ENCODE assay signal across 13 cellular contexts in genomic region chr12:27554003-27554402, GRCh38. TPM values are rescaled to one million over a fixed set of nuclear protein-coding genes. Genes with fewer than 3 reads are reported as not detected.
A peak's percentile ranks its signal among the peaks of the same experiment; 100 is the strongest.
DNase-seq lines count a peak whose midpoint lies in the region; ATAC-seq, FAIRE-seq and TF ChIP-seq lines count a peak whose summit lies in the region.
"Had no signal": no experiment of that assay in that cellular context is flagged by ENCODE, and none has a peak within 500 bp of the region (broad histone marks: within the 10 kb centered on the region; RNA-seq: fewer than 3 reads in every experiment).

No MANE protein-coding gene starts in this region.

- H3K9ac ChIP-seq in kidney (ENCODE audit: low read length in 2 of 2): no peak overlapping the region

- H3K4me3 ChIP-seq in heart left ventricle (peak overlapping the region in 5 of 12 donors; percentile 2 to 38 (median 19)), psoas muscle (no peak overlapping the region), uterus (no peak overlapping the region), kidney (ENCODE audit: low read length in 2 of 2) (no peak overlapping the region)

- H3K36me3 ChIP-seq in heart left ventricle (no peaks in the 10 kb centered on the region), psoas muscle (ENCODE audit: insufficient read depth in 1 of 2, low read depth in 1 of 2) (no peaks in the 10 kb centered on the region), uterus (no peaks in the 10 kb centered on the region), kidney (ENCODE audit: control insufficient read depth in 1 of 2, insufficient read depth in 2 of 2, low read length in 2 of 2) (no peaks in the 10 kb centered on the region)

- no peaks in the 10 kb centered on the region for H3K27me3 ChIP-seq in heart left ventricle
- no peaks in the 10 kb centered on the region for H3K27me3 ChIP-seq in foreskin keratinocyte
- no peaks in the 10 kb centered on the region for H3K27me3 ChIP-seq in psoas muscle (ENCODE audit: insufficient read depth in 3 of 3, low read length in 2 of 3)
- H3K27me3 ChIP-seq in uterus: no peaks in the 10 kb centered on the region

- 56 to 75% (median 63%) methylated on average over 3 of the region's 3 CpGs for WGBS in heart left ventricle, 4 donors
- WGBS in psoas muscle, 3 donors: 63 to 76% (median 66%) methylated on average over 3 of the region's 3 CpGs

- H3K27ac ChIP-seq in heart left ventricle (peak overlapping the region; percentile 74 to 91 (median 86)), foreskin keratinocyte (peak overlapping the region; percentile 80), psoas muscle (peak overlapping the region; percentile 56), uterus (peak overlapping the region; percentile 70 to 76), kidney (ENCODE audit: low read depth in 2 of 2, low read length in 2 of 2) (no peak overlapping the region)

- intact Hi-C loops in heart left ventricle (cut with DNase I): loop anchor here in 2 of 10 donors (2.0 to 5.0 kb wide), 2 partner anchors 29 to 43 kb away; partner anchors contain the start of gene PPFIBP1 (in 1 of the 2)
- intact Hi-C loops in left cardiac atrium (cut with DNase I): no loop called here
- intact Hi-C loops in psoas muscle (cut with DNase I): no loop called here
- intact Hi-C loops in uterus (cut with DNase I; ENCODE audit: low total_unique reads): no loop called here
- intact Hi-C loops in kidney (cut with DNase I): no loop called here

- no peaks in the 10 kb centered on the region for H3K9me3 ChIP-seq in heart left ventricle
- no peaks in the 10 kb centered on the region for H3K9me3 ChIP-seq in psoas muscle
- H3K9me3 ChIP-seq in uterus: no peaks in the 10 kb centered on the region
- no peaks in the 10 kb centered on the region for H3K9me3 ChIP-seq in kidney (ENCODE audit: control insufficient read depth in 1 of 2, low read length in 2 of 2)

- no peak for ATAC-seq in heart left ventricle
- ATAC-seq in left cardiac atrium: no peak
- no peak for ATAC-seq in foreskin keratinocyte
- ATAC-seq in psoas muscle: no peak
- ATAC-seq: HepG2 had no signal

- FAIRE-seq in kidney (lab: Jason Lieb, UNC): no peak
- FAIRE-seq: HepG2 had no signal

- H3K4me1 ChIP-seq in heart left ventricle (peaks cover 36 to 99% (median 83%) of the 10 kb centered on the region in 12 donors), foreskin keratinocyte (peaks cover 78% of the 10 kb centered on the region), psoas muscle (peaks cover 84% of the 10 kb centered on the region), uterus (peaks cover 11 to 15% of the 10 kb centered on the region in 2 donors), kidney (ENCODE audit: control insufficient read depth in 1 of 2, insufficient read depth in 1 of 2, low read depth in 1 of 2, low read length in 2 of 2) (peaks cover 40% of the 10 kb centered on the region in 2 donors)

- no peak for TF ChIP-seq POLR2A in heart left ventricle (IDR thresholded peaks at IDR 0.05)
- no peak for TF ChIP-seq POLR2A in uterus (IDR thresholded peaks at IDR 0.05)

- TF ChIP-seq CTCF in heart left ventricle (IDR thresholded peaks at IDR 0.05) (no peak), foreskin keratinocyte (conservative IDR thresholded peaks at IDR 0.05) (no peak), psoas muscle (IDR thresholded peaks at IDR 0.05) (no peak), uterus (IDR thresholded peaks at IDR 0.05) (no peak), kidney (IDR thresholded peaks at IDR 0.05; ENCODE audit: borderline replicate concordance, extremely low read depth, insufficient read depth) (no peak)

- DNase-seq in heart left ventricle (no peak), left cardiac atrium (no peak), foreskin keratinocyte (no peak), psoas muscle (no peak), uterus (no peak), NCI-H2029 treated with DMSO at 0.1 percent for 48 hours (lab: John Stamatoyannopoulos, UW) (no peak), kidney (no peak), cerebellar nuclear complex (lab: John Stamatoyannopoulos, UW) (no peak)
- DNase-seq: DMS153; NCI-H146; SHP77 treated with DMSO at 0.1 percent for 48 hours; stimulated activated naive CD4-positive, alpha-beta T cell treated with Interleukin-2 at 50 U/mL for 16 hours had no signal

RNA-seq across cellular contexts. Expression of gene PPFIBP1, which starts 30.0 kb away (rescaled TPM):
- total RNA-seq in heart left ventricle: 100 to 1,000 TPM; 141 to 413 (median 277) TPM
- 10 to 100 TPM; 48.7 to 63.8 TPM for polyA plus RNA-seq in heart left ventricle
- total RNA-seq in left cardiac atrium: 100 to 1,000 TPM in 1 of 2 donors, 10 to 100 TPM in 1; 92.7 to 123 TPM
- total RNA-seq in foreskin keratinocyte: 92.1 and 105 TPM in 2 replicates
- polyA plus RNA-seq in foreskin keratinocyte: 12.6 and 14.2 TPM in 2 replicates
- 10 to 100 TPM; 28.3 to 63.1 (median 29.6) TPM for total RNA-seq in psoas muscle
- polyA plus RNA-seq in psoas muscle: 10 to 100 TPM in 1 of 3 donors, 1 to 10 TPM in 2; 5.9 to 11.2 (median 6.3) TPM
- 100 to 1,000 TPM in 1 of 4 donors, 10 to 100 TPM in 3; 43.8 to 139 (median 82.7) TPM for total RNA-seq in uterus
- 175 TPM for total RNA-seq in kidney
- 12.7 TPM for polyA plus RNA-seq in kidney (ENCODE audit: insufficient read depth, low read depth, low replicate concordance)

Comparison
In these comparisons a context has a peak if more than half of its experiments do, and no peak if none do; other contexts are left out.
1. H3K27ac ChIP-seq: peak in heart left ventricle (12 of 12), foreskin keratinocyte (single experiment), psoas muscle (single experiment) and uterus (2 of 2); none in kidney (0 of 2).